Comparison of ENCODE assay signal across 16 cellular contexts in genomic region chr2:105800953-105801635, GRCh38. TPM values are rescaled to one million over a fixed set of nuclear protein-coding genes. Genes with fewer than 3 reads are reported as not detected.
DNase-seq lines count a peak whose midpoint lies in the region; ATAC-seq, FAIRE-seq and TF ChIP-seq lines count a peak whose summit lies in the region.
"Had no signal": no experiment of that assay in that cellular context is flagged by ENCODE, and none has a peak within 500 bp of the region (broad histone marks: within the 10 kb centered on the region; RNA-seq: fewer than 3 reads in every experiment).

No MANE protein-coding gene starts in this region.

- peak overlapping the region; percentile 38 for H3K27ac Mint-ChIP-seq in WTC11
- peak overlapping the region; percentile 96 for H3K27ac Mint-ChIP-seq in memory B cell
- H3K27ac Mint-ChIP-seq: endodermal cell had no signal

- FAIRE-seq in HepG2 (lab: Jason Lieb, UNC), result no peak
- FAIRE-seq: astrocyte, HTR-8/SVneo had no signal

- DNase-seq in HepG2 (ENCODE audit: low spot score) (peak; percentile 43), right lobe of liver (no peak), WTC11 (ENCODE audit: low spot score) (no peak), memory B cell (ENCODE audit: low spot score in 2 of 2) (no peak), substantia nigra (lab: John Stamatoyannopoulos, UW) (no peak), osteoblast (ENCODE audit: insufficient read length, low spot score, missing footprints) (no peak), HuH-7.5 (ENCODE audit: low spot score) (no peak)
- DNase-seq: endodermal cell, left lung, NCI-H1436, NCI-H748 treated with DMSO at 0.1 percent for 48 hours, ovary, SJCRH30 had no signal

- H3K4me1 ChIP-seq in HepG2 (ENCODE audit: insufficient read depth, low read length) (peaks cover 44% of the 10 kb centered on the region), right lobe of liver (peaks cover 0 to 6% (median 0%) of the 10 kb centered on the region in 4 donors), osteoblast (ENCODE audit: insufficient read depth, low read length) (peaks cover 37% of the 10 kb centered on the region)

- TF ChIP-seq POLR2A in HepG2 (IDR thresholded peaks at IDR 0.05; ENCODE audit: insufficient read depth in 1 of 2, low read depth in 2 of 2, low read length in 2 of 2) (no peak), right lobe of liver (IDR thresholded peaks at IDR 0.05) (no peak)

- no peaks in the 10 kb centered on the region for H3K27me3 ChIP-seq in HepG2 (ENCODE audit: control insufficient read depth in 1 of 2, insufficient read depth in 2 of 2, low read length in 2 of 2)
- H3K27me3 ChIP-seq in right lobe of liver, result no peaks in the 10 kb centered on the region
- no peaks in the 10 kb centered on the region for H3K27me3 ChIP-seq in osteoblast (ENCODE audit: insufficient read depth, low read length)
- H3K27me3 ChIP-seq: left lung, ovary, SJCRH30 had no signal

- no peaks in the 10 kb centered on the region for H3K9me3 ChIP-seq in HepG2 (ENCODE audit: low read length)
- no peaks in the 10 kb centered on the region for H3K9me3 ChIP-seq in right lobe of liver
- no peaks in the 10 kb centered on the region for H3K9me3 ChIP-seq in osteoblast (ENCODE audit: low read depth, low read length)
- H3K9me3 ChIP-seq: left lung, ovary, SJCRH30 had no signal

- H4K20me1 ChIP-seq in HepG2 (ENCODE audit: insufficient read depth, low read length) (no peaks in the 10 kb centered on the region; the same call in 1 of the 2 replicates), osteoblast (ENCODE audit: insufficient read depth, low read length) (peaks cover 44% of the 10 kb centered on the region)

- POLR2A ChIA-PET in HepG2 (lab: Yijun Ruan, JAX), result no interaction called here
- POLR2A ChIA-PET in WTC11 (lab: Charles Lee), result no interaction called here

- H3K9me3 Mint-ChIP-seq in WTC11 (peaks cover 3% of the 10 kb centered on the region; the same call in 1 of the 2 replicates), memory B cell (no peaks in the 10 kb centered on the region)
- H3K9me3 Mint-ChIP-seq: endodermal cell had no signal

- H3K27me3 Mint-ChIP-seq in WTC11 (ENCODE audit: low read depth) (no peaks in the 10 kb centered on the region), memory B cell (no peaks in the 10 kb centered on the region)

- intact Hi-C loops in HepG2 (cut with micrococcal nuclease; ENCODE audit: unreplicated experiment) (loop anchor here (2.0 kb wide), 1 partner anchor 22 kb away; no protein-coding TSS in a partner anchor), right lobe of liver (cut with DNase I) (no loop called here)

- no TSS peak for BruUV-seq in HepG2 (replicated peaks; lab: Mats Ljungman, UMichigan)

- H3K4me2 ChIP-seq in HepG2 (ENCODE audit: low read depth, low read length), result no peak overlapping the region
- H3K4me2 ChIP-seq in osteoblast (ENCODE audit: insufficient read depth, low read length), result no peak overlapping the region

- H3K4me1 Mint-ChIP-seq in WTC11, result peaks cover 72% of the 10 kb centered on the region
- H3K4me1 Mint-ChIP-seq in memory B cell, result peaks cover 78% of the 10 kb centered on the region

- CTCF ChIA-PET in HepG2 (lab: Yijun Ruan, JAX; ENCODE audit: low intra/inter-chr PET ratio, low total read pairs) (no interaction called here), WTC11 (lab: Charles Lee) (no interaction called here)

- TF ChIP-seq EP300 in HepG2 (IDR thresholded peaks at IDR 0.05; ENCODE audit: low read depth in 2 of 2, low read length in 2 of 2) (no peak), HepG2 (CRISPR knock-in tag; IDR thresholded peaks at IDR 0.05; ENCODE audit: borderline replicate concordance) (peak; percentile 56; the same call in 1 of the 2 replicates)

- TF ChIP-seq CTCF in HepG2 (CRISPR knock-in tag; IDR thresholded peaks at IDR 0.05) (no peak), right lobe of liver (IDR thresholded peaks at IDR 0.05) (no peak), WTC11 (IDR thresholded peaks at IDR 0.05) (no peak), osteoblast (IDR thresholded peaks at IDR 0.05; ENCODE audit: extremely low read depth, low read depth, low read length) (no peak)

- H3K36me3 Mint-ChIP-seq in WTC11 (no peaks in the 10 kb centered on the region; the same call in 1 of the 2 replicates), memory B cell (no peaks in the 10 kb centered on the region)

- H2AFZ ChIP-seq in HepG2 (ENCODE audit: low read length) (no peak overlapping the region), osteoblast (ENCODE audit: low read length) (no peak overlapping the region)

- H3K4me3 ChIP-seq in HepG2 (replicated peaks in 1 of 3; ENCODE audit: insufficient read depth in 1 of 3, low read depth in 2 of 3, low read length in 3 of 3) (no peak overlapping the region), right lobe of liver (no peak overlapping the region), osteoblast (ENCODE audit: insufficient read depth, low read length) (no peak overlapping the region)
- H3K4me3 ChIP-seq: left lung, ovary, SJCRH30 had no signal

- H3K4me3 Mint-ChIP-seq in WTC11 (no peak overlapping the region), memory B cell (peak overlapping the region; percentile 21)
- H3K4me3 Mint-ChIP-seq: endodermal cell had no signal

- H3K79me2 ChIP-seq in HepG2 (ENCODE audit: insufficient read depth, low read length), result peaks cover 7% of the 10 kb centered on the region
- H3K79me2 ChIP-seq in osteoblast (ENCODE audit: insufficient read depth, low read length), result peaks cover 67% of the 10 kb centered on the region

- in situ Hi-C loops in HepG2 (cut with HindIII; ENCODE audit: extremely low pct_ligation_motif_present, low pct_unique_long_range_greater_than_20kb), result no loop called here

- 44% methylated on average over 12 of the region's 13 CpGs for WGBS in HepG2 (ENCODE audit: low lambda C conversion rate)
- 48% methylated on average over 8 of the region's 13 CpGs for WGBS in right lobe of liver (ENCODE audit: insufficient coverage, low coverage, low lambda C conversion rate, missing lambda C conversion rate)

- TF ChIP-seq RAD21 in HepG2 (CRISPR knock-in tag; IDR thresholded peaks at IDR 0.05), result no peak

- no peak overlapping the region for H3K27ac ChIP-seq in HepG2 (ENCODE audit: extremely low read length, insufficient read depth, low read length)
- no peak overlapping the region for H3K27ac ChIP-seq in right lobe of liver
- H3K27ac ChIP-seq in substantia nigra (ENCODE audit: low read depth, low read length, poor library complexity, severe bottlenecking), result no peak overlapping the region
- H3K27ac ChIP-seq in osteoblast (ENCODE audit: low read depth, low read length), result no peak overlapping the region
- H3K27ac ChIP-seq: ovary, SJCRH30 had no signal

- H3K36me3 ChIP-seq in HepG2 (replicated peaks in 1 of 2; ENCODE audit: control insufficient read depth in 1 of 2, insufficient read depth in 2 of 2, low read length in 2 of 2), result no peaks in the 10 kb centered on the region
- no peaks in the 10 kb centered on the region for H3K36me3 ChIP-seq in right lobe of liver
- H3K36me3 ChIP-seq in osteoblast (ENCODE audit: insufficient read depth, low read length), result no peaks in the 10 kb centered on the region
- H3K36me3 ChIP-seq: left lung, ovary, SJCRH30 had no signal

- ATAC-seq in HepG2, result peak; percentile 52
- no peak for ATAC-seq in right lobe of liver
- ATAC-seq in WTC11, result no peak
- ATAC-seq in memory B cell (ENCODE audit: low read depth), result peak; percentile 28
- no peak for ATAC-seq in HG03045 (IDR thresholded peaks at IDR 0.05; ENCODE audit: unreplicated experiment)

- H3K9ac ChIP-seq in HepG2 (ENCODE audit: insufficient read depth, low read depth, low read length), result no peak overlapping the region

TF ChIP-seq in HepG2, 621 proteins besides CTCF, POLR2A, EP300 and RAD21 (continues in another document):
- TF ChIP-seq NAIF1 (CRISPR knock-in tag; IDR thresholded peaks at IDR 0.05; ENCODE audit: borderline replicate concordance), result no peak
- TF ChIP-seq NRL (CRISPR knock-in tag; IDR thresholded peaks at IDR 0.05; ENCODE audit: borderline replicate concordance), result no peak

TF ChIP-seq in WTC11, 78 proteins besides CTCF, POLR2A, EP300 and RAD21:
- TF ChIP-seq ZMAT4 (CRISPR knock-in tag; IDR thresholded peaks at IDR 0.05), result no peak
- TF ChIP-seq ZNF121 (CRISPR knock-in tag; IDR thresholded peaks at IDR 0.05), result no peak
- TF ChIP-seq SOX15 (CRISPR knock-in tag; IDR thresholded peaks at IDR 0.05), result no peak
- no peak for TF ChIP-seq PRRX2 (CRISPR knock-in tag; IDR thresholded peaks at IDR 0.05)

RNA-seq across cellular contexts. Expression of gene NCK2, which starts 56.4 kb away (rescaled TPM):
- total RNA-seq in HepG2 (2016; rRNA removed; fragmentation: Illumina TruSeq; extraction: Trizol), result 21.3 and 23.5 TPM in 2 replicates
- total RNA-seq in HepG2 (2016; cell fraction: cytosol; rRNA removed; fragmentation: Illumina TruSeq; extraction: Trizol; ENCODE audit: low read depth), result 20.1 and 23.4 TPM in 2 replicates
- total RNA-seq in HepG2 (2016; cell fraction: insoluble cytoplasmic fraction; rRNA removed; fragmentation: Illumina TruSeq; extraction: Trizol), result 17.9 and 25.3 TPM in 2 replicates
- 50.5 and 50.9 TPM in 2 replicates for total RNA-seq in HepG2 (2016; cell fraction: membrane; rRNA removed; fragmentation: Illumina TruSeq; extraction: Trizol)
- total RNA-seq in HepG2 (2016; cell fraction: nucleus; rRNA removed; fragmentation: Illumina TruSeq; extraction: Trizol), result 12.0 and 12.1 TPM in 2 replicates
- 14.8 and 19.5 TPM in 2 replicates for polyA plus RNA-seq in HepG2 (2011; rRNA removed)
- polyA plus RNA-seq in HepG2 (2011; cell fraction: cytosol; rRNA removed), result 21.4 and 24.5 TPM in 2 replicates
- polyA plus RNA-seq in HepG2 (2011; cell fraction: nucleus; rRNA removed), result 8.9 and 9.7 TPM in 2 replicates
- polyA plus RNA-seq in HepG2 (2012), result 20.9 and 25.1 TPM in 2 replicates
- polyA plus RNA-seq in HepG2 (2016; cell fraction: cytosol; fragmentation: Illumina TruSeq; extraction: Trizol; ENCODE audit: low read depth), result 30.8 and 31.3 TPM in 2 replicates
- 24.5 and 29.7 TPM in 2 replicates for polyA plus RNA-seq in HepG2 (2016; cell fraction: insoluble cytoplasmic fraction; fragmentation: Illumina TruSeq; extraction: Trizol; ENCODE audit: low read depth)
- 53.4 and 56.8 TPM in 2 replicates for polyA plus RNA-seq in HepG2 (2016; cell fraction: membrane; fragmentation: Illumina TruSeq; extraction: Trizol; ENCODE audit: low read depth)
- polyA plus RNA-seq in HepG2 (2016; cell fraction: nucleus; fragmentation: Illumina TruSeq; extraction: Trizol; ENCODE audit: insufficient read depth, low read depth), result 18.9 and 21.5 TPM in 2 replicates
- 4.0 and 18.1 TPM in 2 replicates for polyA minus RNA-seq in HepG2 (2011; rRNA and poly(A)+ RNA removed; ENCODE audit: low replicate concordance)
- 9.8 and 11.4 TPM in 2 replicates for polyA minus RNA-seq in HepG2 (2011; cell fraction: cytosol; rRNA and poly(A)+ RNA removed)
- 9.0 and 11.7 TPM in 2 replicates for polyA minus RNA-seq in HepG2 (2011; cell fraction: nucleus; rRNA and poly(A)+ RNA removed)
- total RNA-seq in right lobe of liver, result 10 to 100 TPM in 1 of 6 experiments, 1 to 10 TPM in 5; 4.8 to 11.7 (median 7.1) TPM
- total RNA-seq in WTC11 (2021), result 63.7 to 75.4 TPM (median 65.1 TPM) in 3 replicates
- 26.8 and 28.6 TPM in 2 replicates for total RNA-seq in osteoblast

Comparison
In these comparisons a context has a peak if more than half of its experiments do, and no peak if none do; other contexts are left out.
1. ATAC-seq: peak in HepG2 (single experiment) and memory B cell (single experiment); none in right lobe of liver (0 of 4), WTC11 (single experiment) and HG03045 (single experiment).
2. Of the 50 proteins assayed by ChIP-seq in both HepG2 and WTC11: peak only in HepG2: FOXP4, MAX, MLX, USF2 and ZNF281; only in WTC11: none; in both: none; in neither: 43; mixed calls (peak in some experiments, not most) for 2.